ENCODE assay signal across 24 cellular contexts in the genomic region with DNA sequence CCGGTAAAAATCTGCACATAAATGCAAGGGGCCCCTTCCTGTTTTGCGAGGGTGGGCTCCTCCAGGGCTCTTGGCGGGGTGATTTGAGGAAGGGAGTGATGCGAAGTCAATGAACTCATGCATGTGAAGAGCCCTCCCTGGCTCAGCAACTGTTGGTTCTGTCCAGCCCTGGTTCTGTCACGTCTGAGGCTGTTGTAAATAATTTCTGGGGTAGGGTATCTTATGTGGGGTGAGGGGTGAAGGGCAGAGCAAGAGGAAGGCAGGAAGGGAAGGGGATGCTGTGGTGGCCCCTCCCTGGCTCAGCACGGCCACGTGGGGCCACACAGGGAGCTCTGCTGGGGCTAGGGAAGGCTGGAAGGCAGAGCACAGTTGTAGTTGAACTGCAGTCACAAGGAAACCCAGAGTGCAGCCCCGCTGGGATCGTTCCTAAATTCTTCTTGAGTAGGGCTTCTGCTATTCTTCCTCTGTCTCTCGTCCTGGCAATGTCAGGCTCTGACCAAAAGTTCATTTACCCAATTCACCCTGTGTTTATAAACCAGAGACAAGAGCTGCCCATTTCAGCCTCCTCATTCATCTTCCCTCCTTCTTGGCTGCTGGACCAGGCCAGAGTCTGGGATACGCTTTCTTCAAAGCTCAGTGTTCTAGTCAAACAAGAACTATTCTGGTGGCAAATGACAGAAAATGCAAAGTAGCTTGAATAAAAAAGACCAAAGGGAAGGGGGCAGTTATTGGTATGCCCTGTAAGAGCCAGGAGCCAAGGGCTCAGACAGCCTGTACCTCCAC. TPM values are rescaled to one million over a fixed set of nuclear protein-coding genes. Genes with fewer than 3 reads are reported as not detected.
DNase-seq lines count a peak whose midpoint lies in the region; ATAC-seq and TF ChIP-seq lines count a peak whose summit lies in the region.
"Had no signal": no experiment of that assay in that cellular context is flagged by ENCODE, and none has a peak within 500 bp of the region (broad histone marks: within the 10 kb centered on the region; RNA-seq: fewer than 3 reads in every experiment).

No MANE protein-coding gene starts in this region.

- H3K27me3 ChIP-seq in DOHH2 (ENCODE audit: control insufficient read depth, low read length) (peaks cover 7% of the 10 kb centered on the region; the same call in 1 of the 2 replicates), MM.1S (replicated peaks; ENCODE audit: insufficient read depth, low read length) (peaks cover 16% of the 10 kb centered on the region)

- H3K36me3 ChIP-seq in DOHH2 (ENCODE audit: control insufficient read depth, low read length): no peaks in the 10 kb centered on the region
- H3K36me3 ChIP-seq in MM.1S (replicated peaks; ENCODE audit: insufficient read depth, low read length): no peaks in the 10 kb centered on the region
- H3K36me3 ChIP-seq: esophagus muscularis mucosa, neutrophil, tibial nerve had no signal

- H4K20me1 ChIP-seq in DOHH2 (ENCODE audit: control insufficient read depth, insufficient read depth, low read depth, low read length) (no peaks in the 10 kb centered on the region), MM.1S (ENCODE audit: insufficient read depth, low read length) (no peaks in the 10 kb centered on the region)

- no peak for DNase-seq in MM.1S
- no peak for DNase-seq in left lobe of liver (ENCODE audit: low spot score)
- no peak for DNase-seq in stimulated activated effector memory CD8-positive, alpha-beta T cell treated with anti-CD3 and anti-CD28 coated beads, Interleukin-12 subunit alpha, Interleukin-12 subunit beta, amount 100 ng/mL, for 72 hours (ENCODE audit: low spot score in 2 of 2)
- no peak for DNase-seq in H4 (ENCODE audit: low spot score)
- no peak for DNase-seq in epidermal melanocyte (ENCODE audit: insufficient read length, low spot score)
- DNase-seq: activated CD4-positive, alpha-beta T cell treated with anti-CD3 and anti-CD28 coated beads for 36 hours; activated gamma-delta T cell treated with Interleukin-2 at 50 U/mL for 16 hours; activated T-cell treated with anti-CD3 and anti-CD28 coated beads, Interleukin-2, amount 50 U/mL, for 1 hour; Calu3; cortex of kidney; EL; foreskin melanocyte; KG1; MV-4-11; NCI-H446; NCI-H82 had no signal

- peak; percentile 54 for ATAC-seq in left lobe of liver
- ATAC-seq in stimulated activated effector memory CD8-positive, alpha-beta T cell treated with anti-CD3 and anti-CD28 coated beads, Interleukin-12 subunit alpha, Interleukin-12 subunit beta, amount 100 ng/mL, for 72 hours: peak; percentile 43
- ATAC-seq in HG03457 (IDR thresholded peaks at IDR 0.05; ENCODE audit: unreplicated experiment): no peak
- ATAC-seq: activated CD4-positive, alpha-beta T cell treated with anti-CD3 and anti-CD28 coated beads for 36 hours had no signal

- H3K36me3 Mint-ChIP-seq in stimulated activated effector memory CD8-positive, alpha-beta T cell treated with anti-CD3 and anti-CD28 coated beads, Interleukin-12 subunit alpha, Interleukin-12 subunit beta, amount 100 ng/mL, for 72 hours: no peaks in the 10 kb centered on the region
- H3K36me3 Mint-ChIP-seq: CD14-positive monocyte had no signal

- H3K9ac ChIP-seq in MM.1S (ENCODE audit: low read length): no peak overlapping the region

- H3K9me3 ChIP-seq in DOHH2 (ENCODE audit: control insufficient read depth, insufficient read depth, low read length) (no peaks in the 10 kb centered on the region), MM.1S (replicated peaks; ENCODE audit: insufficient read depth, low read length) (no peaks in the 10 kb centered on the region)
- H3K9me3 ChIP-seq: esophagus muscularis mucosa, neutrophil had no signal

- 0 out of 2 replicates have a peak overlapping the region, but pooled peaks have one; percentile 16 for H3K4me3 ChIP-seq in DOHH2 (ENCODE audit: low read length)
- peak overlapping the region; percentile 3; the same call in 1 of the 2 replicates for H3K4me3 ChIP-seq in MM.1S (ENCODE audit: low read length)
- H3K4me3 ChIP-seq: esophagus muscularis mucosa, GM12878, tibial nerve had no signal

- peaks cover 20% of the 10 kb centered on the region for H3K4me1 ChIP-seq in DOHH2 (ENCODE audit: control insufficient read depth, low read length)
- peaks cover 23% of the 10 kb centered on the region for H3K4me1 ChIP-seq in MM.1S (ENCODE audit: low read length)

- H3K9me3 Mint-ChIP-seq in stimulated activated effector memory CD8-positive, alpha-beta T cell treated with anti-CD3 and anti-CD28 coated beads, Interleukin-12 subunit alpha, Interleukin-12 subunit beta, amount 100 ng/mL, for 72 hours: no peaks in the 10 kb centered on the region
- H3K9me3 Mint-ChIP-seq: memory B cell had no signal

- peak overlapping the region; percentile 30 for H3K4me2 ChIP-seq in DOHH2 (ENCODE audit: low read length)
- H3K4me2 ChIP-seq in MM.1S (ENCODE audit: low read depth, low read length): peak overlapping the region; percentile 74

- no peaks in the 10 kb centered on the region for H3K9me2 ChIP-seq in DOHH2 (replicated peaks; ENCODE audit: control insufficient read depth, low read length)
- no peaks in the 10 kb centered on the region for H3K9me2 ChIP-seq in MM.1S (replicated peaks; ENCODE audit: insufficient read depth, low read length)

- H3K79me2 ChIP-seq in DOHH2 (ENCODE audit: control insufficient read depth, low read length) (no peaks in the 10 kb centered on the region), MM.1S (ENCODE audit: low read length) (no peaks in the 10 kb centered on the region)

- H3F3A ChIP-seq in DOHH2 (ENCODE audit: control insufficient read depth, insufficient read depth) (no peaks in the 10 kb centered on the region), MM.1S (ENCODE audit: insufficient read depth, low read length) (peaks cover 14% of the 10 kb centered on the region)

- H3K27ac ChIP-seq in DOHH2 (ENCODE audit: low read depth, low read length) (no peak overlapping the region), MM.1S (ENCODE audit: low read length) (peak overlapping the region; percentile 34; the same call in 1 of the 2 replicates)
- H3K27ac ChIP-seq: esophagus muscularis mucosa, neutrophil, tibial nerve had no signal

- no peak for TF ChIP-seq CTCF in DOHH2 (IDR thresholded peaks at IDR 0.05; ENCODE audit: low read depth, low read length, poor library complexity, severe bottlenecking)
- no peak for TF ChIP-seq CTCF in MM.1S (IDR thresholded peaks at IDR 0.05; ENCODE audit: low read length)

- no peak overlapping the region for H3K4me3 Mint-ChIP-seq in stimulated activated effector memory CD8-positive, alpha-beta T cell treated with anti-CD3 and anti-CD28 coated beads, Interleukin-12 subunit alpha, Interleukin-12 subunit beta, amount 100 ng/mL, for 72 hours
- H3K4me3 Mint-ChIP-seq: activated CD4-positive, alpha-beta T cell treated with anti-CD3 and anti-CD28 coated beads for 36 hours; memory B cell had no signal

- H2AFZ ChIP-seq in MM.1S (ENCODE audit: low read length): no peak overlapping the region

- H3K4me1 Mint-ChIP-seq in stimulated activated effector memory CD8-positive, alpha-beta T cell treated with anti-CD3 and anti-CD28 coated beads, Interleukin-12 subunit alpha, Interleukin-12 subunit beta, amount 100 ng/mL, for 72 hours: peaks cover 16% of the 10 kb centered on the region

- H3K27ac Mint-ChIP-seq in stimulated activated effector memory CD8-positive, alpha-beta T cell treated with anti-CD3 and anti-CD28 coated beads, Interleukin-12 subunit alpha, Interleukin-12 subunit beta, amount 100 ng/mL, for 72 hours: no peak overlapping the region
- H3K27ac Mint-ChIP-seq: activated CD4-positive, alpha-beta T cell treated with anti-CD3 and anti-CD28 coated beads for 36 hours; memory B cell had no signal

RNA-seq across cellular contexts. Expression of a gene that starts 14.8 kb away (rescaled TPM):
- 7.0 TPM for total RNA-seq in left lobe of liver
- total RNA-seq in H4 (2014; rRNA removed; shearing (Covaris generic)): 37.7 and 47.0 TPM in 2 replicates
